1 cellular context compared by ENCODE assay signal in the genomic region with DNA sequence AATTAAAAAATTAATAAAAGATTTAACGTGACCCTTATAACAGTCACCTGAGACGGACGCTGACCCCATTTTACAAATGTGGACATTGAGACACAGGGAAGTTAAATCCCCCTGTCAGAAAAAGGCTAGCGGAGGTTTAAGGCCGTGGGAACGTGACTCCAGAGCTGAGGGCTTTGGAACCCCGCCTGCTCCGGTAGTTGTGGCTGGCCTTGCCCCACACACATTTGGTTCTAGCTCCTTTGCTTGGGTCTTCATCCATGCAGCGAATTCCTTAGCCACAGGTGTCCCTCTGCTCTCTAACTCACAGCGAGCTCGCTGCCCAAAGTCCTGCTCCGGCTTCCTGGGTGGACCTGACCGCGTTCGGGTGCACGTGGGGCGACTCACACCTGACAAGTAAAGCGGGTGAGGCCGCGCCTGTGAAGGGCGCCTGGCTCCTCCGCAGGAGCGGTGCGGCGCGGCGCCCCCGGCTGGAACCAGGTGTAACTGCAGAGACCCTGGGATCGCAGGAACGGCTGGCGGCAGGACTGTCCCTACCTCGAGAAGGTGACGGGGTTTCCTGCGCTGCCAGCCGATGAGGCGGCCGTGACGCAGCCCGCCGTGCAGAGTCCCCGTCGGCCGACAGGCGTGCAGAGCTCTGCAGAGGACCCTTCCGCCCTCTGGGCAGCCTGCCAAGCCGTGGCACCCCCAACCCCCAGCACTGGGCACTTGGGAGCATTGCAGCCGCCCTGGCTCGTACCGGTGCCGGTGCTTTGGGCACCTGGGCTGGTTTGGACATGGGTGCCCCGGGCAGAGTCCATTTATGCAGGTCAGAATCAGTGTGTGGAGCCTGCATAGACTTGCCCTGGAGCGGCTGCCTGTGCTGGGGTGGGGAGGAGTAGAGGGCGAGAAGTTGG.
A peak's percentile ranks its signal among the peaks of the same experiment; 100 is the strongest.
TF ChIP-seq lines count a peak whose summit lies in the region.

No MANE protein-coding gene starts in this region.

TF ChIP-seq in K562, 482 proteins besides CTCF, POLR2A, EP300 and RAD21 (continued from another document and continues in another):
- TF ChIP-seq, protein P1, sequence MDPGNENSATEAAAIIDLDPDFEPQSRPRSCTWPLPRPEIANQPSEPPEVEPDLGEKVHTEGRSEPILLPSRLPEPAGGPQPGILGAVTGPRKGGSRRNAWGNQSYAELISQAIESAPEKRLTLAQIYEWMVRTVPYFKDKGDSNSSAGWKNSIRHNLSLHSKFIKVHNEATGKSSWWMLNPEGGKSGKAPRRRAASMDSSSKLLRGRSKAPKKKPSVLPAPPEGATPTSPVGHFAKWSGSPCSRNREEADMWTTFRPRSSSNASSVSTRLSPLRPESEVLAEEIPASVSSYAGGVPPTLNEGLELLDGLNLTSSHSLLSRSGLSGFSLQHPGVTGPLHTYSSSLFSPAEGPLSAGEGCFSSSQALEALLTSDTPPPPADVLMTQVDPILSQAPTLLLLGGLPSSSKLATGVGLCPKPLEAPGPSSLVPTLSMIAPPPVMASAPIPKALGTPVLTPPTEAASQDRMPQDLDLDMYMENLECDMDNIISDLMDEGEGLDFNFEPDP (CRISPR knock-in tag; IDR thresholded peaks at IDR 0.05) = no peak
- peak; percentile 47; the same call in 1 of the 2 replicates for TF ChIP-seq CREM (IDR thresholded peaks at IDR 0.05; ENCODE audit: low read depth)
- no peak for TF ChIP-seq FOSL1 (tag; conservative IDR thresholded peaks at IDR 0.05)
- 0 out of 2 replicates have a peak, but pooled peaks have one; percentile 43 for TF ChIP-seq STAT6 (CRISPR knock-in tag; IDR thresholded peaks at IDR 0.05)
- no peak for TF ChIP-seq DIDO1 (tag; IDR thresholded peaks at IDR 0.05; ENCODE audit: low read depth)
- 0 out of 2 replicates have a peak, but pooled peaks have one; percentile 47 for TF ChIP-seq DMBX1 (CRISPR knock-in tag; IDR thresholded peaks at IDR 0.05; ENCODE audit: borderline replicate concordance)
- TF ChIP-seq ARID2 (IDR thresholded peaks at IDR 0.05) = peak; percentile 48; the same call in 1 of the 2 replicates
- no peak for TF ChIP-seq RBM22 (IDR thresholded peaks at IDR 0.05; ENCODE audit: low read depth, low read length, poor library complexity, severe bottlenecking)
- 0 out of 2 replicates have a peak, but pooled peaks have one; percentile 39 for TF ChIP-seq GABPB1 (CRISPR knock-in tag; IDR thresholded peaks at IDR 0.05)
- TF ChIP-seq CCNT2 (IDR thresholded peaks at IDR 0.05; ENCODE audit: borderline replicate concordance, extremely low read depth, insufficient read length, low read depth, low read length) = peak; percentile 31
- TF ChIP-seq YY1 (IDR thresholded peaks at IDR 0.05; ENCODE audit: borderline replicate concordance in 1 of 3, control insufficient read depth in 1 of 3, extremely low read depth in 1 of 3, insufficient read depth in 3 of 3, insufficient read length in 1 of 3, insufficient replicate concordance in 2 of 3, low read depth in 1 of 3, low read length in 2 of 3) = no peak
- TF ChIP-seq CTBP1 (IDR thresholded peaks at IDR 0.05; ENCODE audit: borderline replicate concordance) = peak; percentile 69; the same call in 1 of the 2 replicates
- no peak for TF ChIP-seq GTF2A2 (tag; IDR thresholded peaks at IDR 0.05)
- TF ChIP-seq KAT7 (CRISPR knock-in tag; IDR thresholded peaks at IDR 0.05; ENCODE audit: borderline replicate concordance) = no peak
- TF ChIP-seq, protein P2, sequence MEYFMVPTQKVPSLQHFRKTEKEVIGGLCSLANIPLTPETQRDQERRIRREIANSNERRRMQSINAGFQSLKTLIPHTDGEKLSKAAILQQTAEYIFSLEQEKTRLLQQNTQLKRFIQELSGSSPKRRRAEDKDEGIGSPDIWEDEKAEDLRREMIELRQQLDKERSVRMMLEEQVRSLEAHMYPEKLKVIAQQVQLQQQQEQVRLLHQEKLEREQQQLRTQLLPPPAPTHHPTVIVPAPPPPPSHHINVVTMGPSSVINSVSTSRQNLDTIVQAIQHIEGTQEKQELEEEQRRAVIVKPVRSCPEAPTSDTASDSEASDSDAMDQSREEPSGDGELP (CRISPR knock-in tag; IDR thresholded peaks at IDR 0.05; ENCODE audit: borderline replicate concordance) = peak; percentile 83
- TF ChIP-seq L3MBTL2 (IDR thresholded peaks at IDR 0.05) = peak; percentile 97
- no peak for TF ChIP-seq ZNF384 (IDR thresholded peaks at IDR 0.05; ENCODE audit: low read depth, low read length)
- no peak for TF ChIP-seq MECOM (CRISPR knock-in tag; IDR thresholded peaks at IDR 0.05)
- peak; percentile 55 for TF ChIP-seq SMC3 (conservative IDR thresholded peaks at IDR 0.05; ENCODE audit: insufficient read depth, low read depth, low read length)
- no peak for TF ChIP-seq ASH1L (IDR thresholded peaks at IDR 0.05; ENCODE audit: borderline replicate concordance, low read depth, partially characterized antibody)
- TF ChIP-seq XRCC3 (IDR thresholded peaks at IDR 0.05) = no peak
- TF ChIP-seq PYGO2 (tag; IDR thresholded peaks at IDR 0.05) = no peak
- 0 out of 2 replicates have a peak, but pooled peaks have one; percentile 42 for TF ChIP-seq MYC (IDR thresholded peaks at IDR 0.05; ENCODE audit: low read depth, low read length)
- TF ChIP-seq MYC (CRISPR knock-in tag; IDR thresholded peaks at IDR 0.05; ENCODE audit: borderline replicate concordance, low read depth) = no peak
- no peak for TF ChIP-seq HOXB6 (CRISPR knock-in tag; IDR thresholded peaks at IDR 0.05; ENCODE audit: borderline replicate concordance)
- TF ChIP-seq, protein P3, sequence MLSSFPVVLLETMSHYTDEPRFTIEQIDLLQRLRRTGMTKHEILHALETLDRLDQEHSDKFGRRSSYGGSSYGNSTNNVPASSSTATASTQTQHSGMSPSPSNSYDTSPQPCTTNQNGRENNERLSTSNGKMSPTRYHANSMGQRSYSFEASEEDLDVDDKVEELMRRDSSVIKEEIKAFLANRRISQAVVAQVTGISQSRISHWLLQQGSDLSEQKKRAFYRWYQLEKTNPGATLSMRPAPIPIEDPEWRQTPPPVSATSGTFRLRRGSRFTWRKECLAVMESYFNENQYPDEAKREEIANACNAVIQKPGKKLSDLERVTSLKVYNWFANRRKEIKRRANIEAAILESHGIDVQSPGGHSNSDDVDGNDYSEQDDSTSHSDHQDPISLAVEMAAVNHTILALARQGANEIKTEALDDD (IDR thresholded peaks at IDR 0.05) = no peak
- no peak for TF ChIP-seq DNMT1 (IDR thresholded peaks at IDR 0.05)
- TF ChIP-seq SREBF2 (CRISPR knock-in tag; IDR thresholded peaks at IDR 0.05) = no peak
- no peak for TF ChIP-seq SIN3B (IDR thresholded peaks at IDR 0.05; ENCODE audit: low read depth)
- TF ChIP-seq, protein P4, sequence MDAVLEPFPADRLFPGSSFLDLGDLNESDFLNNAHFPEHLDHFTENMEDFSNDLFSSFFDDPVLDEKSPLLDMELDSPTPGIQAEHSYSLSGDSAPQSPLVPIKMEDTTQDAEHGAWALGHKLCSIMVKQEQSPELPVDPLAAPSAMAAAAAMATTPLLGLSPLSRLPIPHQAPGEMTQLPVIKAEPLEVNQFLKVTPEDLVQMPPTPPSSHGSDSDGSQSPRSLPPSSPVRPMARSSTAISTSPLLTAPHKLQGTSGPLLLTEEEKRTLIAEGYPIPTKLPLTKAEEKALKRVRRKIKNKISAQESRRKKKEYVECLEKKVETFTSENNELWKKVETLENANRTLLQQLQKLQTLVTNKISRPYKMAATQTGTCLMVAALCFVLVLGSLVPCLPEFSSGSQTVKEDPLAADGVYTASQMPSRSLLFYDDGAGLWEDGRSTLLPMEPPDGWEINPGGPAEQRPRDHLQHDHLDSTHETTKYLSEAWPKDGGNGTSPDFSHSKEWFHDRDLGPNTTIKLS (IDR thresholded peaks at IDR 0.05; ENCODE audit: borderline replicate concordance, low read depth) = no peak
- no peak for TF ChIP-seq RAD51 (IDR thresholded peaks at IDR 0.05; ENCODE audit: borderline replicate concordance, low read depth)
- no peak for TF ChIP-seq PCBP2 (IDR thresholded peaks at IDR 0.05; ENCODE audit: low read depth, low read length, poor library complexity, severe bottlenecking)
- 0 out of 2 replicates have a peak, but pooled peaks have one; percentile 28 for TF ChIP-seq JUND (IDR thresholded peaks at IDR 0.05; ENCODE audit: borderline replicate concordance, low read depth, low read length)
- no peak; the same call in 2 of the 3 replicates for TF ChIP-seq JUND (tag; IDR thresholded peaks at IDR 0.05; ENCODE audit: borderline replicate concordance, low read depth, low read length)
- TF ChIP-seq SMAD4 (CRISPR knock-in tag; conservative IDR thresholded peaks at IDR 0.05) = peak; percentile 59
- no peak for TF ChIP-seq MAFK (IDR thresholded peaks at IDR 0.05; ENCODE audit: low read length)
- TF ChIP-seq NFE2 (IDR thresholded peaks at IDR 0.05; ENCODE audit: low read depth) = 0 out of 2 replicates have a peak, but pooled peaks have one; percentile 12
- no peak for TF ChIP-seq CTCFL (IDR thresholded peaks at IDR 0.05; ENCODE audit: borderline replicate concordance, insufficient read depth, low read depth, low read length, poor library complexity, severe bottlenecking)
- TF ChIP-seq, protein P5, sequence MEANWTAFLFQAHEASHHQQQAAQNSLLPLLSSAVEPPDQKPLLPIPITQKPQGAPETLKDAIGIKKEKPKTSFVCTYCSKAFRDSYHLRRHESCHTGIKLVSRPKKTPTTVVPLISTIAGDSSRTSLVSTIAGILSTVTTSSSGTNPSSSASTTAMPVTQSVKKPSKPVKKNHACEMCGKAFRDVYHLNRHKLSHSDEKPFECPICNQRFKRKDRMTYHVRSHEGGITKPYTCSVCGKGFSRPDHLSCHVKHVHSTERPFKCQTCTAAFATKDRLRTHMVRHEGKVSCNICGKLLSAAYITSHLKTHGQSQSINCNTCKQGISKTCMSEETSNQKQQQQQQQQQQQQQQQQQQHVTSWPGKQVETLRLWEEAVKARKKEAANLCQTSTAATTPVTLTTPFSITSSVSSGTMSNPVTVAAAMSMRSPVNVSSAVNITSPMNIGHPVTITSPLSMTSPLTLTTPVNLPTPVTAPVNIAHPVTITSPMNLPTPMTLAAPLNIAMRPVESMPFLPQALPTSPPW (CRISPR knock-in tag; IDR thresholded peaks at IDR 0.05) = no peak; the same call in 1 of the 2 replicates
- no peak for TF ChIP-seq RBM39 (optimal IDR thresholded peaks at IDR 0.05; ENCODE audit: low read depth, low read length)
- TF ChIP-seq BCOR (IDR thresholded peaks at IDR 0.05) = no peak
- TF ChIP-seq ZNF766 (CRISPR knock-in tag; conservative IDR thresholded peaks at IDR 0.05) = no peak
- TF ChIP-seq ZNF764 (CRISPR knock-in tag; IDR thresholded peaks at IDR 0.05; ENCODE audit: low read depth) = no peak
- TF ChIP-seq ZSCAN29 (IDR thresholded peaks at IDR 0.05) = peak; percentile 72; the same call in 1 of the 2 replicates
- no peak for TF ChIP-seq TFAM (CRISPR knock-in tag; conservative IDR thresholded peaks at IDR 0.05)
